ENCODE assay signal across 8 cellular contexts in genomic region chr9:37121881-37122280, GRCh38. TPM values are rescaled to one million over a fixed set of nuclear protein-coding genes. Genes with fewer than 3 reads are reported as not detected.
DNase-seq lines count a peak whose midpoint lies in the region; ATAC-seq and TF ChIP-seq lines count a peak whose summit lies in the region.

No MANE protein-coding gene starts in this region.

- H3K27ac Mint-ChIP-seq in activated T-cell treated with anti-CD3 and anti-CD28 coated beads, Interleukin-2, amount 50 U/mL, for 72 hours: peak overlapping the region; percentile 99
- peak overlapping the region; percentile 96 for H3K27ac Mint-ChIP-seq in activated B cell treated with CpG ODN at 0.5 μM for 24 hours

- no peaks in the 10 kb centered on the region for H3K9me3 ChIP-seq in thoracic aorta

- H3K4me3 Mint-ChIP-seq in activated T-cell treated with anti-CD3 and anti-CD28 coated beads, Interleukin-2, amount 50 U/mL, for 72 hours: peak overlapping the region; percentile 87 to 97
- peak overlapping the region; percentile 99 for H3K4me3 Mint-ChIP-seq in activated B cell treated with CpG ODN at 0.5 μM for 24 hours

- H3K9me3 Mint-ChIP-seq in activated T-cell treated with anti-CD3 and anti-CD28 coated beads, Interleukin-2, amount 50 U/mL, for 72 hours: peaks cover 0 to 3% of the 10 kb centered on the region in 2 donors
- H3K9me3 Mint-ChIP-seq in activated B cell treated with CpG ODN at 0.5 μM for 24 hours: no peaks in the 10 kb centered on the region

- CTCF ChIA-PET in activated B cell treated with CpG ODN at 0.5 μM for 24 hours (lab: Charles Lee): interaction anchor here (1.5 to 1.9 kb wide), 2 partner anchors 85 to 179 kb away, joined by 7 to 8 read pairs; no protein-coding TSS in a partner anchor

- H3K27ac ChIP-seq in thoracic aorta: no peak overlapping the region

- H3K4me1 Mint-ChIP-seq in activated T-cell treated with anti-CD3 and anti-CD28 coated beads, Interleukin-2, amount 50 U/mL, for 72 hours (ENCODE audit: low read depth): peaks cover 37% of the 10 kb centered on the region
- H3K4me1 Mint-ChIP-seq in activated B cell treated with CpG ODN at 0.5 μM for 24 hours: peaks cover 44% of the 10 kb centered on the region

- no peak for ATAC-seq in activated T-cell treated with anti-CD3 and anti-CD28 coated beads, Interleukin-2, amount 50 U/mL, for 72 hours (replicated peaks in 1 of 2)
- ATAC-seq in activated B cell treated with CpG ODN at 0.5 μM for 24 hours (ENCODE audit: low read depth) (no peak), thoracic aorta (ENCODE audit: insufficient number of reproducible peaks, low FRiP score, low read depth) (no peak)

- peaks cover 2 to 7% of the 10 kb centered on the region in 2 donors for H3K36me3 Mint-ChIP-seq in activated T-cell treated with anti-CD3 and anti-CD28 coated beads, Interleukin-2, amount 50 U/mL, for 72 hours (ENCODE audit: insufficient read depth in 2 of 2)
- peaks cover 27% of the 10 kb centered on the region for H3K36me3 Mint-ChIP-seq in activated B cell treated with CpG ODN at 0.5 μM for 24 hours (ENCODE audit: low read depth)

- TF ChIP-seq CTCF in activated B cell treated with CpG ODN at 0.5 μM for 24 hours (IDR thresholded peaks at IDR 0.05) (no peak), fibroblast of pulmonary artery (IDR thresholded peaks at IDR 0.05; ENCODE audit: low read length, missing control alignments) (no peak), thoracic aorta (IDR thresholded peaks at IDR 0.05) (no peak)

- POLR2A ChIA-PET in activated B cell treated with CpG ODN at 0.5 μM for 24 hours (lab: Charles Lee): interaction anchor here (0.7 to 9.9 kb wide), 15 partner anchors 16 to 287 kb away, joined by 3 to 148 read pairs (median 10); partner anchors contain the start of gene PAX5

- H3K36me3 ChIP-seq in thoracic aorta: no peaks in the 10 kb centered on the region

- H3K4me3 ChIP-seq in fibroblast of pulmonary artery (replicated peaks; ENCODE audit: low read depth, low read length) (peak overlapping the region; percentile 84), thoracic aorta (peak overlapping the region; percentile 87)

- H3K27me3 ChIP-seq in thoracic aorta (replicated peaks; ENCODE audit: insufficient read depth): no peaks in the 10 kb centered on the region

- no peak for DNase-seq in activated T-cell treated with anti-CD3 and anti-CD28 coated beads, Interleukin-2, amount 50 U/mL, for 72 hours
- no peak for DNase-seq in activated T-cell treated with anti-CD3 and anti-CD28 coated beads, Interleukin-2, amount 50 U/mL, for 48 hours
- DNase-seq in activated B cell treated with CpG ODN at 0.5 μM for 24 hours (no peak), fibroblast of pulmonary artery (ENCODE audit: low read depth) (no peak), thoracic aorta (ENCODE audit: low spot score) (no peak), dedifferentiated amniotic fluid mesenchymal stem cell (ENCODE audit: extremely low spot score) (no peak)
- no peak for DNase-seq in central memory CD4-positive, alpha-beta T cell
- no peak for DNase-seq in stimulated activated CD4-positive, alpha-beta T cell treated with anti-CD3 and anti-CD28 coated beads, Interleukin-2, amount 100 ng/mL, for 48 hours

- intact Hi-C loops in activated B cell treated with CpG ODN at 0.5 μM for 24 hours (cut with micrococcal nuclease): loop anchor here (2.0 to 5.0 kb wide), 7 partner anchors 19 to 285 kb away; no protein-coding TSS in a partner anchor

- peaks cover 17 to 23% of the 10 kb centered on the region in 2 donors for H3K4me1 ChIP-seq in thoracic aorta (ENCODE audit: control insufficient read depth in 1 of 2, low read depth in 2 of 2)

- H3K27me3 Mint-ChIP-seq in activated T-cell treated with anti-CD3 and anti-CD28 coated beads, Interleukin-2, amount 50 U/mL, for 72 hours (ENCODE audit: low read depth): no peaks in the 10 kb centered on the region
- no peaks in the 10 kb centered on the region for H3K27me3 Mint-ChIP-seq in activated B cell treated with CpG ODN at 0.5 μM for 24 hours

RNA-seq across cellular contexts. Expression of gene ZCCHC7, which starts 1.5 kb away (rescaled TPM):
- 10 to 100 TPM; 47.2 to 47.4 TPM for total RNA-seq in activated T-cell treated with anti-CD3 and anti-CD28 coated beads, Interleukin-2, amount 50 U/mL, for 72 hours
- 70.3 and 70.8 TPM in 2 replicates for total RNA-seq in activated B cell treated with CpG ODN at 0.5 μM for 24 hours
- total RNA-seq in thoracic aorta: 10 to 100 TPM; 13.8 to 19.5 TPM
